ENCODE assay signal across 8 cellular contexts in the genomic region with DNA sequence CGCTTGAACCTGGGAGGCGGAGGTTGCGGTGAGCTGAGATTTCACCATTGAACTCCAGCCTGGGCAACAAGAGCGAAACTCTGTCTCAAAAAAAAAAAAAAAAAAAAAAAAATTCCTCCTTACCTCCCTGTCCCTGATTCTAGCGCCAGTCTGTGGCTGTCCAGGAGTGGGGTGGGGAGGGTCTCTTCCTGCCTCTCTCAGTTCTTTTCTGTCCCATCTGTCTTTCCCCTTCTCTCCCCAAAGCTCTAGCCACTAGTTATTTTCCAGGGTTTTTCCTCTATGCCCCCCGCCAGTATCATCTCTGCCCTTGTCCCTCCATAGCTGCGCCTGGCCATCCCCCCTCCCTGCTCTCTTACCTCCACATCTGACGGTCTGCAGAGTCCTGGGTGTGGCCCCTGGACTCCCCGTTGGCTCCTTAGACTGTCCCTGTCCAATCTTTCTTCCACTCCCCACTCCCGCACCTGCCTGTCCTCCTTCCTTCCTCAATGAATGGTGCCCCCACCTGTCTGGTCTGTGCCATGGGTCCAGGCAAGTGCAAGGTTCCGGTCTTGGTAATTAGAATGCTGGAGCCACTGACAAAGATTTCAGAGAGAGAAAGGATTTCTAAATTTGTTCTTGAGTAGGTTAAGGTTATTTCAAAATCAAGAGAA. TPM values are rescaled to one million over a fixed set of nuclear protein-coding genes. Genes with fewer than 3 reads are reported as not detected.
DNase-seq lines count a peak whose midpoint lies in the region; ATAC-seq and TF ChIP-seq lines count a peak whose summit lies in the region.

No MANE protein-coding gene starts in this region.

- H3K14ac ChIP-seq in mesenchymal stem cell (ENCODE audit: low read length in 2 of 2), result no peak overlapping the region

- H3K9me3 ChIP-seq in heart right ventricle (no peaks in the 10 kb centered on the region), mesenchymal stem cell (ENCODE audit: control insufficient read depth, low read length) (no peaks in the 10 kb centered on the region), vagina (no peaks in the 10 kb centered on the region)

- H4K91ac ChIP-seq in mesenchymal stem cell (ENCODE audit: low read length), result no peak overlapping the region

- H2AK5ac ChIP-seq in mesenchymal stem cell (ENCODE audit: low read length, severe bottlenecking), result no peak overlapping the region

- H3K27ac Mint-ChIP-seq in activated T-helper 17 cell treated with anti-CD3 and anti-CD28 coated beads, Interleukin-2, amount 50 U/mL, for 72 hours, result peak overlapping the region; percentile 91

- no peak for TF ChIP-seq POLR2A in vagina (IDR thresholded peaks at IDR 0.05)

- H3K4ac ChIP-seq in mesenchymal stem cell (ENCODE audit: low read depth in 1 of 2, low read length in 2 of 2), result no peak overlapping the region

- H3K27me3 ChIP-seq in heart right ventricle (no peaks in the 10 kb centered on the region), mesenchymal stem cell (ENCODE audit: control insufficient read depth in 1 of 2, insufficient read depth in 1 of 2, low read length in 2 of 2) (no peaks in the 10 kb centered on the region), vagina (no peaks in the 10 kb centered on the region)

- H3K4me3 ChIP-seq in heart right ventricle (peak overlapping the region in 6 of 10 donors; percentile 95 to 99 (median 98)), mesenchymal stem cell (ENCODE audit: insufficient read depth in 1 of 2, low read depth in 1 of 2, low read length in 2 of 2) (peak overlapping the region in 1 of 2 experiments; percentile 96), vagina (peak overlapping the region in 1 of 2 donors; percentile 94)

- H2BK120ac ChIP-seq in mesenchymal stem cell (ENCODE audit: low read depth, low read length), result no peak overlapping the region

- no peak for TF ChIP-seq CTCF in heart right ventricle (IDR thresholded peaks at IDR 0.05)
- TF ChIP-seq CTCF in vagina (IDR thresholded peaks at IDR 0.05), result no peak

- peak overlapping the region in 2 of 10 donors; percentile 97 to 98 for H3K27ac ChIP-seq in heart right ventricle
- H3K27ac ChIP-seq in mesenchymal stem cell (ENCODE audit: low read length, poor library complexity, severe bottlenecking), result no peak overlapping the region
- peak overlapping the region; percentile 92 for H3K27ac ChIP-seq in vagina

- intact Hi-C loops in heart right ventricle (cut with DNase I) (loop anchor here in 4 of 10 donors (1.0 to 5.0 kb wide), 3 partner anchors 28 to 71 kb away; partner anchors contain the start of gene EPHX1 (in 2 of the 4)), cardiac septum (cut with DNase I) (loop anchor here (5.0 kb wide), 1 partner anchor 71 kb away; the partner anchor contains the start of gene EPHX1), vagina (cut with DNase I) (loop anchor here (10.0 kb wide), 1 partner anchor 109 kb away; the partner anchor contains the start of gene SRP9)

- peak overlapping the region; percentile 50 for H2BK15ac ChIP-seq in mesenchymal stem cell (ENCODE audit: low read depth, poor library complexity, severe bottlenecking)

- H2BK5ac ChIP-seq in mesenchymal stem cell (ENCODE audit: low read depth, low read length, poor library complexity, severe bottlenecking), result no peak overlapping the region

- H3K36me3 Mint-ChIP-seq in activated T-helper 17 cell treated with anti-CD3 and anti-CD28 coated beads, Interleukin-2, amount 50 U/mL, for 72 hours (ENCODE audit: low read depth), result peaks cover 21% of the 10 kb centered on the region

- peaks cover 22% of the 10 kb centered on the region for H3K4me1 Mint-ChIP-seq in activated T-helper 17 cell treated with anti-CD3 and anti-CD28 coated beads, Interleukin-2, amount 50 U/mL, for 72 hours

- no peaks in the 10 kb centered on the region for H3K36me3 ChIP-seq in heart right ventricle
- H3K36me3 ChIP-seq in mesenchymal stem cell (ENCODE audit: control insufficient read depth in 1 of 2, insufficient read depth in 2 of 2, low read depth in 1 of 2, low read length in 2 of 2), result peaks cover 0 to 6% of the 10 kb centered on the region in 2 experiments
- no peaks in the 10 kb centered on the region for H3K36me3 ChIP-seq in vagina

- H3K79me1 ChIP-seq in mesenchymal stem cell (replicated peaks; ENCODE audit: low read length, poor library complexity, severe bottlenecking), result peaks cover 22% of the 10 kb centered on the region

- ATAC-seq in heart right ventricle (no peak), HG02642 (IDR thresholded peaks at IDR 0.05; ENCODE audit: poor library complexity, unreplicated experiment) (no peak)
- no peak for ATAC-seq in activated T-helper 17 cell treated with anti-CD3 and anti-CD28 coated beads, Interleukin-2, amount 50 U/mL, for 72 hours (replicated peaks)

- DNase-seq in heart right ventricle (no peak), cardiac septum (ENCODE audit: low spot score) (no peak), mesenchymal stem cell (no peak), vagina (ENCODE audit: extremely low spot score in 2 of 2) (no peak), cerebellar cortex (ENCODE audit: low spot score) (no peak)
- DNase-seq in effector CD4-positive, alpha-beta T cell, result no peak

- no peak overlapping the region for H2AFZ ChIP-seq in mesenchymal stem cell (ENCODE audit: low read depth, low read length)

- peak overlapping the region; percentile 91 for H3K4me3 Mint-ChIP-seq in activated T-helper 17 cell treated with anti-CD3 and anti-CD28 coated beads, Interleukin-2, amount 50 U/mL, for 72 hours

- peaks cover 19 to 48% (median 37%) of the 10 kb centered on the region in 9 donors for H3K4me1 ChIP-seq in heart right ventricle
- H3K4me1 ChIP-seq in mesenchymal stem cell (ENCODE audit: control insufficient read depth, insufficient read depth, low read depth, low read length), result peaks cover 14% of the 10 kb centered on the region
- peaks cover 41% of the 10 kb centered on the region for H3K4me1 ChIP-seq in vagina

- H3K9me3 Mint-ChIP-seq in activated T-helper 17 cell treated with anti-CD3 and anti-CD28 coated beads, Interleukin-2, amount 50 U/mL, for 72 hours, result no peaks in the 10 kb centered on the region

- H2BK12ac ChIP-seq in mesenchymal stem cell (ENCODE audit: low read length in 2 of 2), result no peak overlapping the region

- H4K8ac ChIP-seq in mesenchymal stem cell (ENCODE audit: low read length), result no peak overlapping the region

- H3K9ac ChIP-seq in mesenchymal stem cell (ENCODE audit: low read length), result no peak overlapping the region

- H3K18ac ChIP-seq in mesenchymal stem cell (ENCODE audit: low read depth in 1 of 2, low read length in 2 of 2), result no peak overlapping the region

- no peaks in the 10 kb centered on the region for H3K27me3 Mint-ChIP-seq in activated T-helper 17 cell treated with anti-CD3 and anti-CD28 coated beads, Interleukin-2, amount 50 U/mL, for 72 hours

- H3K4me2 ChIP-seq in mesenchymal stem cell (ENCODE audit: low read length, poor library complexity, severe bottlenecking), result no peak overlapping the region

- 91% methylated on average over 10 of the region's 11 CpGs for WGBS in heart right ventricle, 2 donors
- WGBS in mesenchymal stem cell, result 78% methylated on average over 8 of the region's 11 CpGs

- H3K23ac ChIP-seq in mesenchymal stem cell (ENCODE audit: low read length in 2 of 2), result no peak overlapping the region

RNA-seq across cellular contexts. Expression of gene TMEM63A, which starts 1.6 kb away (rescaled TPM):
- total RNA-seq in heart right ventricle (10 to 100 TPM; 20.9 to 33.5 (median 24.7) TPM), cardiac septum (21.4 TPM), vagina (38.1 TPM)
- 10 to 100 TPM; 10.4 to 69.1 TPM for polyA plus RNA-seq in heart right ventricle
- 100 to 1,000 TPM in 1 of 2 donors, 10 to 100 TPM in 1; 74.9 to 242 TPM for total RNA-seq in activated T-helper 17 cell treated with anti-CD3 and anti-CD28 coated beads, Interleukin-2, amount 50 U/mL, for 72 hours
- polyA plus RNA-seq in mesenchymal stem cell (2013, experiment 1 of 2), result 27.0 TPM
- polyA plus RNA-seq in mesenchymal stem cell (2013, experiment 2 of 2), result 24.8 TPM

RNA-seq across cellular contexts. Expression of gene LEFTY1, which starts 5.2 kb away (rescaled TPM):
- total RNA-seq in heart right ventricle, result under 1 TPM in 7 of 10 donors, not detected in 3; 0.15 to 0.57 (median 0.25) TPM
- under 1 TPM; 0.15 to 0.77 TPM for polyA plus RNA-seq in heart right ventricle
- not detected for total RNA-seq in cardiac septum
- total RNA-seq in activated T-helper 17 cell treated with anti-CD3 and anti-CD28 coated beads, Interleukin-2, amount 50 U/mL, for 72 hours, result not detected
- polyA plus RNA-seq in mesenchymal stem cell (2013, experiment 1 of 2), result 0.07 TPM
- polyA plus RNA-seq in mesenchymal stem cell (2013, experiment 2 of 2), result 0.15 TPM
- total RNA-seq in vagina, result not detected

RNA-seq across cellular contexts. Expression of gene PYCR2, which starts 40.3 kb away (rescaled TPM):
- total RNA-seq in heart right ventricle, result 10 to 100 TPM; 53.6 to 77.4 (median 62.7) TPM
- polyA plus RNA-seq in heart right ventricle, result 10 to 100 TPM; 42.5 to 96.0 TPM
- 68.6 TPM for total RNA-seq in cardiac septum
- total RNA-seq in activated T-helper 17 cell treated with anti-CD3 and anti-CD28 coated beads, Interleukin-2, amount 50 U/mL, for 72 hours, result 100 to 1,000 TPM in 1 of 2 donors, 10 to 100 TPM in 1; 63.2 to 105 TPM
- polyA plus RNA-seq in mesenchymal stem cell (2013, experiment 1 of 2), result 31.6 TPM
- polyA plus RNA-seq in mesenchymal stem cell (2013, experiment 2 of 2), result 32.5 TPM
- 47.4 TPM for total RNA-seq in vagina

RNA-seq across cellular contexts. Expression of gene LEFTY2, which starts 57.3 kb away (rescaled TPM):
- 1 to 10 TPM in 2 of 10 donors, under 1 TPM in 8; 0.23 to 1.4 (median 0.65) TPM for total RNA-seq in heart right ventricle
- polyA plus RNA-seq in heart right ventricle, result under 1 TPM; 0.29 to 0.35 TPM
- 0.65 TPM for total RNA-seq in cardiac septum
- total RNA-seq in activated T-helper 17 cell treated with anti-CD3 and anti-CD28 coated beads, Interleukin-2, amount 50 U/mL, for 72 hours, result not detected
- not detected for polyA plus RNA-seq in mesenchymal stem cell (2013, experiment 1 of 2)
- 0.01 TPM for polyA plus RNA-seq in mesenchymal stem cell (2013, experiment 2 of 2)
- total RNA-seq in vagina, result 2.7 TPM
